In the genomic region with DNA sequence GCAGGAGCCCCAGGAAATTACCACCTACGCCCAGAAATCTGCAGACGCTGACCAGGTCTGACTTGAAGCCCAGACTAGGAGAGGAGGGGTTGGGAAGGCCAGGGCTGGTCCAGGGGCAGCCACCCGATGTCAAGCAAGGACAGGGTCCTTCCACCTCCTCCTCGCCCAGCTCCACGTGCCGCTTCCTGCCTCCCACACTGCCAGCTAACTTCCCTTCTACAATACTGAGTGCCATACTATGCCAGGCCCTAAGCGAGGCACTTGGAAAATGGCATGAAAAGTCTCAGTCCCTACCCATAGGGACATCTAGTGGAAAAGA, we compare ENCODE assay signal across 17 cellular contexts.
DNase-seq lines count a peak whose midpoint lies in the region; FAIRE-seq and TF ChIP-seq lines count a peak whose summit lies in the region.
"Had no signal": no experiment of that assay in that cellular context is flagged by ENCODE, and none has a peak within 500 bp of the region (broad histone marks: within the 10 kb centered on the region; RNA-seq: fewer than 3 reads in every experiment).

No MANE protein-coding gene starts in this region.

- H3K27me3 Mint-ChIP-seq in H9 (ENCODE audit: low read depth) (no peaks in the 10 kb centered on the region; the same call in 1 of the 2 replicates), glutamatergic neuron (ENCODE audit: unreplicated experiment) (no peaks in the 10 kb centered on the region)
- H3K27me3 Mint-ChIP-seq: CD8-positive, alpha-beta memory T cell had no signal

- H3K27ac Mint-ChIP-seq in H9 (peak overlapping the region; percentile 20 to 63 (median 34); a peak in 5 of 7 replicates), glutamatergic neuron (ENCODE audit: unreplicated experiment) (no peak overlapping the region)

- H3K4me2 ChIP-seq in H9 (ENCODE audit: insufficient read depth, insufficient read length, low read length) = no peak overlapping the region
- H3K4me2 ChIP-seq: BLaER1 had no signal

- WGBS in H9 (ENCODE audit: extremely low coverage, insufficient read length, low lambda C conversion rate) = no CpG with 5 or more reads among the region's 7 CpGs
- WGBS in spleen, 5 donors = 65 to 85% (median 80%) methylated on average over 6 to 7 of the region's 7 CpGs

- no peak overlapping the region for H3K56ac ChIP-seq in H9 (ENCODE audit: insufficient read length, low read depth, low read length)

- H3K23me2 ChIP-seq in H9 (ENCODE audit: insufficient read length, low read depth, low read length, poor library complexity, severe bottlenecking) = no peaks in the 10 kb centered on the region

- H3K4me1 ChIP-seq in H9 (ENCODE audit: insufficient read depth, low read length) = peaks cover 8% of the 10 kb centered on the region; the same call in 1 of the 2 replicates
- H3K4me1 ChIP-seq in kidney (ENCODE audit: control insufficient read depth in 1 of 2, insufficient read depth in 1 of 2, low read depth in 1 of 2, low read length in 2 of 2) = no peaks in the 10 kb centered on the region
- peaks cover 9% of the 10 kb centered on the region for H3K4me1 ChIP-seq in mucosa of stomach (ENCODE audit: control insufficient read depth, insufficient read depth, low read length)
- H3K4me1 ChIP-seq in spleen = no peaks in the 10 kb centered on the region
- H3K4me1 ChIP-seq: BLaER1 had no signal

- H3K4me3 Mint-ChIP-seq in H9 (no peak overlapping the region), glutamatergic neuron (ENCODE audit: unreplicated experiment) (no peak overlapping the region)
- H3K4me3 Mint-ChIP-seq: CD8-positive, alpha-beta memory T cell had no signal

- no peaks in the 10 kb centered on the region for H4K20me1 ChIP-seq in H9 (ENCODE audit: control insufficient read depth, insufficient read depth, insufficient read length)

- H2BK5ac ChIP-seq in H9 (ENCODE audit: insufficient read length, low read length) = no peak overlapping the region

- H3K4ac ChIP-seq in H9 (ENCODE audit: low read depth, low read length) = no peak overlapping the region; the same call in 1 of the 2 replicates

- H3K36me3 ChIP-seq in kidney (ENCODE audit: control insufficient read depth in 1 of 2, insufficient read depth in 2 of 2, low read length in 2 of 2) (peaks cover 21 to 33% of the 10 kb centered on the region in 2 donors), mucosa of stomach (ENCODE audit: control insufficient read depth, insufficient read depth, low read length) (no peaks in the 10 kb centered on the region), spleen (peaks cover 2 to 99% (median 40%) of the 10 kb centered on the region in 6 donors)

- H3K9me3 Mint-ChIP-seq in H9 = no peaks in the 10 kb centered on the region
- no peaks in the 10 kb centered on the region for H3K9me3 Mint-ChIP-seq in glutamatergic neuron (ENCODE audit: unreplicated experiment)
- H3K9me3 Mint-ChIP-seq: CD8-positive, alpha-beta memory T cell had no signal

- H2BK15ac ChIP-seq in H9 (ENCODE audit: low read depth, low read length) = no peak overlapping the region

- no peaks in the 10 kb centered on the region for H3K79me2 ChIP-seq in H9 (ENCODE audit: insufficient read depth, low read length)

- no peak overlapping the region for H4K91ac ChIP-seq in H9 (ENCODE audit: insufficient read length, low read depth, low read length)

- no peak overlapping the region for H3T11ph ChIP-seq in H9 (ENCODE audit: low read length)

- H2AFZ ChIP-seq in H9 (ENCODE audit: low read length) = no peak overlapping the region

- no peaks in the 10 kb centered on the region for H3K79me1 ChIP-seq in H9 (ENCODE audit: insufficient read depth, low read depth, low read length, poor library complexity, severe bottlenecking)

- no peak for TF ChIP-seq POLR2A in spleen (IDR thresholded peaks at IDR 0.05)

- no peak for FAIRE-seq in kidney (lab: Jason Lieb, UNC)
- FAIRE-seq: HepG2, HTR-8/SVneo had no signal

- H3K27me3 ChIP-seq in H9 (ENCODE audit: insufficient read depth, low read length) (no peaks in the 10 kb centered on the region), mucosa of stomach (ENCODE audit: control insufficient read depth, insufficient read depth, low read length) (no peaks in the 10 kb centered on the region), spleen (replicated peaks in 1 of 7) (no peaks in the 10 kb centered on the region)
- H3K27me3 ChIP-seq: BLaER1 had no signal

- no peak overlapping the region for H4K8ac ChIP-seq in H9 (replicated peaks; ENCODE audit: insufficient read length, low read depth, low read length)

- no peak overlapping the region for H2BK20ac ChIP-seq in H9 (ENCODE audit: low read depth, low read length, poor library complexity, severe bottlenecking)

- H2AK5ac ChIP-seq in H9 (ENCODE audit: insufficient read length, low read length) = no peak overlapping the region

- H2BK120ac ChIP-seq in H9 (ENCODE audit: low read depth, low read length, poor library complexity, severe bottlenecking) = no peak overlapping the region

- intact Hi-C loops in kidney (cut with DNase I) (no loop called here), spleen (cut with DNase I; ENCODE audit: low total_unique reads) (no loop called here)

- no peak for TF ChIP-seq CTCF in H9 (conservative IDR thresholded peaks at IDR 0.05)
- no peak for TF ChIP-seq CTCF in kidney (IDR thresholded peaks at IDR 0.05; ENCODE audit: borderline replicate concordance, extremely low read depth, insufficient read depth)
- no peak for TF ChIP-seq CTCF in spleen (IDR thresholded peaks at IDR 0.05 in 8 of 11, conservative IDR thresholded peaks at IDR 0.05 in 3 of 11)
- no peak for TF ChIP-seq CTCF in glutamatergic neuron (IDR thresholded peaks at IDR 0.05; ENCODE audit: partially characterized antibody, unreplicated experiment)

- no peak overlapping the region for H3K14ac ChIP-seq in H9 (ENCODE audit: insufficient read depth, low read length)

- H3K23ac ChIP-seq in H9 (ENCODE audit: insufficient read length, low read depth, low read length) = no peak overlapping the region

- H3K4me1 Mint-ChIP-seq in H9 (peaks cover 60 to 62% of the 10 kb centered on the region in 2 experiments), glutamatergic neuron (ENCODE audit: low read depth, unreplicated experiment) (peaks cover 19% of the 10 kb centered on the region)

- H3K36me3 Mint-ChIP-seq in H9 (ENCODE audit: insufficient read depth in 1 of 3, low read depth in 3 of 3) = peaks cover 6 to 25% (median 15%) of the 10 kb centered on the region in 3 experiments; a peak in 6 of 7 replicates
- no peaks in the 10 kb centered on the region for H3K36me3 Mint-ChIP-seq in glutamatergic neuron (ENCODE audit: unreplicated experiment)

- DNase-seq in H9 (no peak), kidney (peak; percentile 52), spleen (peak; percentile 56), SK-N-DZ (ENCODE audit: low spot score) (no peak), SIG-M5 (lab: John Stamatoyannopoulos, UW) (no peak), glutamatergic neuron (no peak), NCI-H1105 treated with DMSO at 0.1 percent for 48 hours (lab: John Stamatoyannopoulos, UW) (no peak)
- DNase-seq: 8988T; AML-193; CD8-positive, alpha-beta memory T cell; DMS53; GF-D8; H7 had no signal

- H3K18ac ChIP-seq in H9 (ENCODE audit: insufficient read length, low read depth, low read length) = no peak overlapping the region

- H3K27ac ChIP-seq in H9 (ENCODE audit: insufficient read length, low read depth, low read length) = no peak overlapping the region
- no peak overlapping the region for H3K27ac ChIP-seq in kidney (ENCODE audit: low read depth in 2 of 2, low read length in 2 of 2)
- no peak overlapping the region for H3K27ac ChIP-seq in spleen
- H3K27ac ChIP-seq: BLaER1 had no signal

- no peak overlapping the region for H2BK12ac ChIP-seq in H9 (ENCODE audit: insufficient read length, low read depth, low read length)

- no peak overlapping the region for H4K5ac ChIP-seq in H9 (ENCODE audit: insufficient read length, low read depth, low read length)

- no peak overlapping the region for H3K4me3 ChIP-seq in kidney (ENCODE audit: low read length in 2 of 2)
- no peak overlapping the region for H3K4me3 ChIP-seq in mucosa of stomach (ENCODE audit: low read length)
- H3K4me3 ChIP-seq in spleen = no peak overlapping the region
- H3K4me3 ChIP-seq: BLaER1 had no signal

- H3K9me3 ChIP-seq in H9 (ENCODE audit: control insufficient read depth, low read depth, low read length) (no peaks in the 10 kb centered on the region), kidney (ENCODE audit: control insufficient read depth in 1 of 2, low read length in 2 of 2) (no peaks in the 10 kb centered on the region), mucosa of stomach (ENCODE audit: control insufficient read depth, low read length) (no peaks in the 10 kb centered on the region), spleen (no peaks in the 10 kb centered on the region)
- H3K9me3 ChIP-seq: BLaER1 had no signal

- H3K9ac ChIP-seq in H9 (ENCODE audit: extremely low read depth, insufficient read length, low read length) (no peak overlapping the region), kidney (ENCODE audit: low read length in 2 of 2) (no peak overlapping the region), mucosa of stomach (ENCODE audit: low read length) (peak overlapping the region; percentile 13)
- H3K9ac ChIP-seq: BLaER1 had no signal

Comparison
In these comparisons a context has a peak if more than half of its experiments do, and no peak if none do; other contexts are left out.
1. DNase-seq: peak in kidney (single experiment) and spleen (single experiment); none in H9 (single experiment), SK-N-DZ (single experiment), SIG-M5 (single experiment), glutamatergic neuron (single experiment) and NCI-H1105 treated with DMSO at 0.1 percent for 48 hours (single experiment).